ENCODE assay signal across 8 cellular contexts in genomic region chr4:2934813-2935761, GRCh38. TPM values are rescaled to one million over a fixed set of nuclear protein-coding genes. Genes with fewer than 3 reads are reported as not detected.
DNase-seq lines count a peak whose midpoint lies in the region; ATAC-seq, FAIRE-seq and TF ChIP-seq lines count a peak whose summit lies in the region.

No MANE protein-coding gene starts in this region.

- peak overlapping the region; percentile 81 to 95 (median 88) for H3K27ac Mint-ChIP-seq in immature natural killer cell

- peak overlapping the region; percentile 92 for H3K4me2 ChIP-seq in mammary epithelial cell (ENCODE audit: insufficient read depth, low read depth, low read length)

- peaks cover 2 to 26% (median 9%) of the 10 kb centered on the region in 3 donors for H3K27me3 Mint-ChIP-seq in immature natural killer cell (ENCODE audit: low read depth in 3 of 3)

- H3K36me3 ChIP-seq in mammary epithelial cell (ENCODE audit: insufficient read depth, low read length) (peaks cover 12% of the 10 kb centered on the region), small intestine (ENCODE audit: control insufficient read depth in 2 of 2, insufficient read depth in 2 of 2, low read length in 2 of 2) (peaks cover 0 to 5% of the 10 kb centered on the region in 2 donors)

- intact Hi-C loops in mammary epithelial cell (cut with micrococcal nuclease): loop anchor here (5.0 kb wide), 1 partner anchor 93 kb away; the partner anchor contains the start of gene ADD1

- H3K9me3 Mint-ChIP-seq in immature natural killer cell: no peaks in the 10 kb centered on the region

- peak overlapping the region; percentile 0 for H2AFZ ChIP-seq in mammary epithelial cell (ENCODE audit: low read depth, low read length)

- DNase-seq in NCI-H2196 treated with DMSO at 0.1 percent for 48 hours (lab: John Stamatoyannopoulos, UW; ENCODE audit: unreplicated experiment): peak; percentile 80
- peak; percentile 87 for DNase-seq in mammary epithelial cell
- DNase-seq in immature natural killer cell: peak; percentile 96 to 97 (median 97)
- DNase-seq in small intestine: peak; percentile 90

- WGBS in mammary epithelial cell (ENCODE audit: low coverage, missing lambda C conversion rate): 2% methylated on average over 20 of the region's 70 CpGs
- WGBS in small intestine, 3 donors: 0% methylated on average over 54 to 70 of the region's 70 CpGs

- H3K79me2 ChIP-seq in mammary epithelial cell (ENCODE audit: insufficient read depth, low read length): peaks cover 61% of the 10 kb centered on the region

- dilution Hi-C loops in mammary epithelial cell (cut with HindIII; ENCODE audit: low sequenced_read_pairs): loop anchor here (5.0 kb wide), 1 partner anchor 42 kb away; no protein-coding TSS in a partner anchor

- TF ChIP-seq CTCF in WI38 (IDR thresholded peaks at IDR 0.05; ENCODE audit: low read depth, low read length): no peak
- TF ChIP-seq CTCF in mammary epithelial cell (conservative IDR thresholded peaks at IDR 0.05 in 1 of 2, IDR thresholded peaks at IDR 0.05 in 1 of 2; ENCODE audit: extremely low read depth in 1 of 2, insufficient read depth in 1 of 2, low read depth in 1 of 2, low read length in 2 of 2): no peak

- H3K27ac ChIP-seq in mammary epithelial cell (ENCODE audit: insufficient read depth, low read depth, low read length): peak overlapping the region; percentile 94
- H3K27ac ChIP-seq in small intestine (ENCODE audit: low read depth in 1 of 2, low read length in 1 of 2): peak overlapping the region; percentile 39 to 82

- peaks cover 3 to 7% (median 7%) of the 10 kb centered on the region in 3 donors for H3K36me3 Mint-ChIP-seq in immature natural killer cell

- peak overlapping the region; percentile 98 for H3K9ac ChIP-seq in mammary epithelial cell (ENCODE audit: insufficient read depth, low read length)

- peaks cover 43% of the 10 kb centered on the region for H3K4me1 ChIP-seq in mammary epithelial cell (ENCODE audit: insufficient read depth, low read length)
- peaks cover 0 to 5% of the 10 kb centered on the region in 2 donors for H3K4me1 ChIP-seq in small intestine (ENCODE audit: control insufficient read depth in 2 of 2, insufficient read depth in 1 of 2, low read depth in 1 of 2, low read length in 1 of 2)

- H3K4me1 Mint-ChIP-seq in immature natural killer cell: peaks cover 40 to 51% of the 10 kb centered on the region in 2 donors

- ATAC-seq in GM18519 (IDR thresholded peaks at IDR 0.05; ENCODE audit: low FRiP score, unreplicated experiment) (peak; percentile 35), HG03135 (IDR thresholded peaks at IDR 0.05; ENCODE audit: unreplicated experiment) (peak; percentile 51), HG03469 (IDR thresholded peaks at IDR 0.05; ENCODE audit: unreplicated experiment) (no peak)

- H4K20me1 ChIP-seq in mammary epithelial cell (ENCODE audit: insufficient read depth, low read length): no peaks in the 10 kb centered on the region

- H3K9me3 ChIP-seq in mammary epithelial cell (replicated peaks; ENCODE audit: insufficient read depth, low read length) (no peaks in the 10 kb centered on the region), small intestine (ENCODE audit: control insufficient read depth, low read depth) (no peaks in the 10 kb centered on the region)

- BruUV-seq in mammary epithelial cell (replicated peaks; lab: Mats Ljungman, UMichigan): no TSS peak

- H3K27me3 ChIP-seq in mammary epithelial cell (ENCODE audit: insufficient read depth, low read length) (no peaks in the 10 kb centered on the region), small intestine (ENCODE audit: control insufficient read depth in 2 of 2, insufficient read depth in 2 of 2, low read length in 2 of 2) (no peaks in the 10 kb centered on the region)

- in situ Hi-C loops in mammary epithelial cell (cut with MboI; ENCODE audit: low sequenced_read_pairs in 2 of 2): loop anchor here in 1 of 2 donors (25.0 kb wide), 1 partner anchor 173 kb away; the partner anchor contains the start of gene TNIP2

- no peak for FAIRE-seq in small intestine (lab: Jason Lieb, UNC)

- H3K4me3 ChIP-seq in WI38 (ENCODE audit: low read depth, low read length) (peak overlapping the region; percentile 83), mammary epithelial cell (replicated peaks in 1 of 3; ENCODE audit: insufficient read depth in 1 of 3, low read depth in 2 of 3, low read length in 3 of 3) (peak overlapping the region; percentile 71 to 94 (median 86)), small intestine (ENCODE audit: low read depth in 1 of 2, low read length in 2 of 2) (peak overlapping the region; percentile 76 to 85)

- H3K4me3 Mint-ChIP-seq in immature natural killer cell: peak overlapping the region; percentile 81 to 86 (median 84)

- CTCF ChIA-PET in mammary epithelial cell (lab: Charles Lee; ENCODE audit: low non-redundant PET): no interaction called here

RNA-seq across cellular contexts. Expression of gene NOP14, which starts 28.1 kb away (rescaled TPM):
- total RNA-seq in mammary epithelial cell: 10 to 100 TPM; 22.8 to 40.0 TPM
- polyA plus RNA-seq in mammary epithelial cell (16.1 TPM), immature natural killer cell (10 to 100 TPM in 1 of 3 donors, 1 to 10 TPM in 2; 1.3 to 19.2 (median 5.0) TPM), small intestine (10 to 100 TPM in 2 of 3 donors, 1 to 10 TPM in 1; 10.0 to 26.3 (median 10.5) TPM)
- 37.5 TPM for polyA minus RNA-seq in mammary epithelial cell

RNA-seq across cellular contexts. Expression of gene GRK4, which starts 28.3 kb away (rescaled TPM):
- 1 to 10 TPM; 5.4 to 6.8 TPM for total RNA-seq in mammary epithelial cell
- polyA plus RNA-seq in mammary epithelial cell: 2.1 TPM
- polyA minus RNA-seq in mammary epithelial cell: not detected
- 1 to 10 TPM; 2.7 to 4.4 (median 4.0) TPM for polyA plus RNA-seq in immature natural killer cell
- 1 to 10 TPM; 1.1 to 3.8 (median 1.8) TPM for polyA plus RNA-seq in small intestine
